2 cellular contexts compared by ENCODE assay signal in the genomic region with DNA sequence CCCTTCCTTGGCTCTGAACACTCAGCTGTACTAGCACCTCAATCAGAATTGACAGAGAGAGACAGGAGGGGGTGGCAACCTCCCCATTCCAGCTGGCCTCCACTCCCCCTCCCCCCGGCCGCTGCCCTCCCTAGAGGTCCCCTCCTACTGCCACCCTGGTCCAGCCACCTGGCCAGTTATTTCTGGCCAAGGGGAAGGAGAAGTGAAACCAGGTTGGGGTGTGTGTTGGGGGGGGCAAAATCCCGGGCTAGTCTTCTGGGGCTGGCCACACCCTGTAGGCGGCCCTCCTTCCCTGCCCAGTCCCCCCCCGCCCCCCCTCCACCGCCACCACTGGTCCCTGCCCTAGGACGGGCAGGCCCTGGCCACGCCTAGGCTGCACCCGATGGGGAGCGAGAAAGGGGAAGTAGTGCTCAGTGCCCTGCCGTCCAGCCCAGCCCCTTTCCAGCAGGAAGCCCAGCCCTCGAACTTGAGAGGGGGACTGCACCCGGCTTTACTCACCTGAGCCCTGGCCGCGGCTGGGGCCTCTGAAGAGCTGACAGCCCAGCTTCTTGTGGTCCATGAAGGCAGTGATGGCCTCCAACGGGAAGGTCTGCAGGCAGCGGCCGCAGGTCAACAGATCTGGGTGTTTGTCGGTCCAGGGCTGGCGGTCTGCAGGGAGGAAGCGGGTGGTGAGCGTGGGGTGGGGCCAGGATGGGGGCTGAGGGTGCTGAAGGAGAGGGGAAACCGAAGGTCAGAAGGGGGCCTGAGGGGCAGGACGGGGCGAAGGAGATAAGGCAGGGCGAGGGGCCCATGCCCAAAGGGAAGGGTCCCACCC.
TF ChIP-seq lines count a peak whose summit lies in the region.

No MANE protein-coding gene starts in this region.

TF ChIP-seq in IMR-90, 13 proteins besides CTCF, POLR2A, EP300 and RAD21:
- TF ChIP-seq BHLHE40 (IDR thresholded peaks at IDR 0.05; ENCODE audit: low read depth, low read length) (no peak), MXI1 (IDR thresholded peaks at IDR 0.05; ENCODE audit: borderline replicate concordance, low read depth, low read length) (no peak), MAZ (IDR thresholded peaks at IDR 0.05; ENCODE audit: borderline replicate concordance, low read depth, low read length) (no peak), FOS (IDR thresholded peaks at IDR 0.05; ENCODE audit: low read depth, low read length) (no peak), NFE2L2 (IDR thresholded peaks at IDR 0.05; ENCODE audit: low read depth, low read length) (no peak), CEBPB (IDR thresholded peaks at IDR 0.05; ENCODE audit: low read depth, low read length) (no peak), RFX5 (IDR thresholded peaks at IDR 0.05; ENCODE audit: low read depth, low read length) (no peak), CHD1 (IDR thresholded peaks at IDR 0.05; ENCODE audit: low read depth, low read length) (no peak), RCOR1 (IDR thresholded peaks at IDR 0.05; ENCODE audit: insufficient replicate concordance, low read length) (no peak), MAFK (IDR thresholded peaks at IDR 0.05; ENCODE audit: low read depth, low read length) (no peak), SMC3 (IDR thresholded peaks at IDR 0.05; ENCODE audit: low read depth, low read length) (no peak)
- TF ChIP-seq, protein P1, sequence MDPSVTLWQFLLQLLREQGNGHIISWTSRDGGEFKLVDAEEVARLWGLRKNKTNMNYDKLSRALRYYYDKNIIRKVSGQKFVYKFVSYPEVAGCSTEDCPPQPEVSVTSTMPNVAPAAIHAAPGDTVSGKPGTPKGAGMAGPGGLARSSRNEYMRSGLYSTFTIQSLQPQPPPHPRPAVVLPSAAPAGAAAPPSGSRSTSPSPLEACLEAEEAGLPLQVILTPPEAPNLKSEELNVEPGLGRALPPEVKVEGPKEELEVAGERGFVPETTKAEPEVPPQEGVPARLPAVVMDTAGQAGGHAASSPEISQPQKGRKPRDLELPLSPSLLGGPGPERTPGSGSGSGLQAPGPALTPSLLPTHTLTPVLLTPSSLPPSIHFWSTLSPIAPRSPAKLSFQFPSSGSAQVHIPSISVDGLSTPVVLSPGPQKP (IDR thresholded peaks at IDR 0.05; ENCODE audit: borderline replicate concordance, low read depth, low read length): no peak
- TF ChIP-seq, protein P2, sequence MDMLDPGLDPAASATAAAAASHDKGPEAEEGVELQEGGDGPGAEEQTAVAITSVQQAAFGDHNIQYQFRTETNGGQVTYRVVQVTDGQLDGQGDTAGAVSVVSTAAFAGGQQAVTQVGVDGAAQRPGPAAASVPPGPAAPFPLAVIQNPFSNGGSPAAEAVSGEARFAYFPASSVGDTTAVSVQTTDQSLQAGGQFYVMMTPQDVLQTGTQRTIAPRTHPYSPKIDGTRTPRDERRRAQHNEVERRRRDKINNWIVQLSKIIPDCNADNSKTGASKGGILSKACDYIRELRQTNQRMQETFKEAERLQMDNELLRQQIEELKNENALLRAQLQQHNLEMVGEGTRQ (IDR thresholded peaks at IDR 0.05; ENCODE audit: low read depth, low read length): no peak

TF ChIP-seq in HepG2, 621 proteins besides CTCF, POLR2A, EP300 and RAD21 (continues in another document):
- no peak for TF ChIP-seq EZH2 (conservative IDR thresholded peaks at IDR 0.05; ENCODE audit: low read depth, low read length)
- TF ChIP-seq HNF4A (CRISPR knock-in tag; IDR thresholded peaks at IDR 0.05): no peak
- TF ChIP-seq HDAC1 (CRISPR knock-in tag; IDR thresholded peaks at IDR 0.05): peak; percentile 1; the same call in 1 of the 2 replicates
- no peak for TF ChIP-seq TCF12 (IDR thresholded peaks at IDR 0.05)
- no peak for TF ChIP-seq TCF12 (CRISPR knock-in tag; IDR thresholded peaks at IDR 0.05)
- TF ChIP-seq ZFP41 (CRISPR knock-in tag; IDR thresholded peaks at IDR 0.05; ENCODE audit: borderline replicate concordance): peak; percentile 22; the same call in 1 of the 2 replicates
- TF ChIP-seq, protein P2 (IDR thresholded peaks at IDR 0.05; ENCODE audit: low read depth, low read length): no peak
- TF ChIP-seq, protein P2 (CRISPR knock-in tag; IDR thresholded peaks at IDR 0.05; ENCODE audit: borderline replicate concordance): no peak
- TF ChIP-seq ZNF564 (CRISPR knock-in tag; IDR thresholded peaks at IDR 0.05): no peak
- no peak for TF ChIP-seq HNF4G (IDR thresholded peaks at IDR 0.05; ENCODE audit: borderline replicate concordance, low read depth, low read length)
- peak; percentile 25; the same call in 1 of the 2 replicates for TF ChIP-seq HNF4G (CRISPR knock-in tag; IDR thresholded peaks at IDR 0.05; ENCODE audit: borderline replicate concordance, low read depth)
- TF ChIP-seq MYC (CRISPR knock-in tag; IDR thresholded peaks at IDR 0.05; ENCODE audit: borderline replicate concordance): 0 out of 2 replicates have a peak, but pooled peaks have one; percentile 17
- TF ChIP-seq PCBP1 (IDR thresholded peaks at IDR 0.05; ENCODE audit: borderline replicate concordance, low read depth, low read length): 0 out of 2 replicates have a peak, but pooled peaks have one; percentile 38
- TF ChIP-seq ZNF644 (CRISPR knock-in tag; IDR thresholded peaks at IDR 0.05; ENCODE audit: low read depth): no peak
- TF ChIP-seq, protein P3, sequence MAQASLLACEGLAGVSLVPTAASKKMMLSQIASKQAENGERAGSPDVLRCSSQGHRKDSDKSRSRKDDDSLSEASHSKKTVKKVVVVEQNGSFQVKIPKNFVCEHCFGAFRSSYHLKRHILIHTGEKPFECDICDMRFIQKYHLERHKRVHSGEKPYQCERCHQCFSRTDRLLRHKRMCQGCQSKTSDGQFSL (CRISPR knock-in tag; IDR thresholded peaks at IDR 0.05): peak; percentile 28; the same call in 1 of the 2 replicates
- TF ChIP-seq THAP11 (CRISPR knock-in tag; IDR thresholded peaks at IDR 0.05): no peak
- no peak for TF ChIP-seq ZNF652 (CRISPR knock-in tag; IDR thresholded peaks at IDR 0.05; ENCODE audit: borderline replicate concordance, low read depth)
- TF ChIP-seq RARA (CRISPR knock-in tag; IDR thresholded peaks at IDR 0.05): no peak
- no peak for TF ChIP-seq ZNF547 (CRISPR knock-in tag; IDR thresholded peaks at IDR 0.05)
- TF ChIP-seq ZSCAN25 (CRISPR knock-in tag; IDR thresholded peaks at IDR 0.05): peak; percentile 66; the same call in 1 of the 2 replicates
- peak; percentile 32; the same call in 1 of the 2 replicates for TF ChIP-seq KLF13 (CRISPR knock-in tag; IDR thresholded peaks at IDR 0.05)
- no peak for TF ChIP-seq ZNF329 (CRISPR knock-in tag; IDR thresholded peaks at IDR 0.05; ENCODE audit: low read depth)
- TF ChIP-seq, protein P4, sequence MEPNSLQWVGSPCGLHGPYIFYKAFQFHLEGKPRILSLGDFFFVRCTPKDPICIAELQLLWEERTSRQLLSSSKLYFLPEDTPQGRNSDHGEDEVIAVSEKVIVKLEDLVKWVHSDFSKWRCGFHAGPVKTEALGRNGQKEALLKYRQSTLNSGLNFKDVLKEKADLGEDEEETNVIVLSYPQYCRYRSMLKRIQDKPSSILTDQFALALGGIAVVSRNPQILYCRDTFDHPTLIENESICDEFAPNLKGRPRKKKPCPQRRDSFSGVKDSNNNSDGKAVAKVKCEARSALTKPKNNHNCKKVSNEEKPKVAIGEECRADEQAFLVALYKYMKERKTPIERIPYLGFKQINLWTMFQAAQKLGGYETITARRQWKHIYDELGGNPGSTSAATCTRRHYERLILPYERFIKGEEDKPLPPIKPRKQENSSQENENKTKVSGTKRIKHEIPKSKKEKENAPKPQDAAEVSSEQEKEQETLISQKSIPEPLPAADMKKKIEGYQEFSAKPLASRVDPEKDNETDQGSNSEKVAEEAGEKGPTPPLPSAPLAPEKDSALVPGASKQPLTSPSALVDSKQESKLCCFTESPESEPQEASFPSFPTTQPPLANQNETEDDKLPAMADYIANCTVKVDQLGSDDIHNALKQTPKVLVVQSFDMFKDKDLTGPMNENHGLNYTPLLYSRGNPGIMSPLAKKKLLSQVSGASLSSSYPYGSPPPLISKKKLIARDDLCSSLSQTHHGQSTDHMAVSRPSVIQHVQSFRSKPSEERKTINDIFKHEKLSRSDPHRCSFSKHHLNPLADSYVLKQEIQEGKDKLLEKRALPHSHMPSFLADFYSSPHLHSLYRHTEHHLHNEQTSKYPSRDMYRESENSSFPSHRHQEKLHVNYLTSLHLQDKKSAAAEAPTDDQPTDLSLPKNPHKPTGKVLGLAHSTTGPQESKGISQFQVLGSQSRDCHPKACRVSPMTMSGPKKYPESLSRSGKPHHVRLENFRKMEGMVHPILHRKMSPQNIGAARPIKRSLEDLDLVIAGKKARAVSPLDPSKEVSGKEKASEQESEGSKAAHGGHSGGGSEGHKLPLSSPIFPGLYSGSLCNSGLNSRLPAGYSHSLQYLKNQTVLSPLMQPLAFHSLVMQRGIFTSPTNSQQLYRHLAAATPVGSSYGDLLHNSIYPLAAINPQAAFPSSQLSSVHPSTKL (CRISPR knock-in tag; IDR thresholded peaks at IDR 0.05): 0 out of 2 replicates have a peak, but pooled peaks have one; percentile 13
- no peak for TF ChIP-seq U2AF2 (IDR thresholded peaks at IDR 0.05; ENCODE audit: low read depth, low read length)
- TF ChIP-seq GABPA (IDR thresholded peaks at IDR 0.05; ENCODE audit: low read depth, low read length): no peak
- no peak for TF ChIP-seq GABPA (CRISPR knock-in tag; IDR thresholded peaks at IDR 0.05; ENCODE audit: low read depth)
- peak; percentile 19 for TF ChIP-seq AGO2 (optimal IDR thresholded peaks at IDR 0.05; ENCODE audit: low read depth, low read length)
- TF ChIP-seq, protein P5, sequence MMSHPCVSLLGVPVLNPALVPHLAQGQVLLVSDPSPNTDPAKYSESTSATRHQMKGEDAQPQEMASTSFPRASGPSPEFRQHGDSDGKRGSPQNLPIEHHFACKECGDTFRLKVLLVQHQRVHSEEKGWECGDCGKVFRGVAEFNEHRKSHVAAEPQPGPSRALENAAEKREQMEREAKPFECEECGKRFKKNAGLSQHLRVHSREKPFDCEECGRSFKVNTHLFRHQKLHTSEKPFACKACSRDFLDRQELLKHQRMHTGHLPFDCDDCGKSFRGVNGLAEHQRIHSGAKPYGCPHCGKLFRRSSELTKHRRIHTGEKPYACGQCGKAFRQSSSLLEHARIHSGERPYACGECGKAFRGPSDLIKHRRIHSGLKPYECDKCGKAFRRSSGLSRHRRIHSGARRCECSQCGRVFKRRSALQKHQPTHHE (CRISPR knock-in tag; IDR thresholded peaks at IDR 0.05; ENCODE audit: borderline replicate concordance): 0 out of 2 replicates have a peak, but pooled peaks have one; percentile 43
- TF ChIP-seq SAP130 (CRISPR knock-in tag; IDR thresholded peaks at IDR 0.05; ENCODE audit: low read depth): peak; percentile 59
- TF ChIP-seq, protein P6, sequence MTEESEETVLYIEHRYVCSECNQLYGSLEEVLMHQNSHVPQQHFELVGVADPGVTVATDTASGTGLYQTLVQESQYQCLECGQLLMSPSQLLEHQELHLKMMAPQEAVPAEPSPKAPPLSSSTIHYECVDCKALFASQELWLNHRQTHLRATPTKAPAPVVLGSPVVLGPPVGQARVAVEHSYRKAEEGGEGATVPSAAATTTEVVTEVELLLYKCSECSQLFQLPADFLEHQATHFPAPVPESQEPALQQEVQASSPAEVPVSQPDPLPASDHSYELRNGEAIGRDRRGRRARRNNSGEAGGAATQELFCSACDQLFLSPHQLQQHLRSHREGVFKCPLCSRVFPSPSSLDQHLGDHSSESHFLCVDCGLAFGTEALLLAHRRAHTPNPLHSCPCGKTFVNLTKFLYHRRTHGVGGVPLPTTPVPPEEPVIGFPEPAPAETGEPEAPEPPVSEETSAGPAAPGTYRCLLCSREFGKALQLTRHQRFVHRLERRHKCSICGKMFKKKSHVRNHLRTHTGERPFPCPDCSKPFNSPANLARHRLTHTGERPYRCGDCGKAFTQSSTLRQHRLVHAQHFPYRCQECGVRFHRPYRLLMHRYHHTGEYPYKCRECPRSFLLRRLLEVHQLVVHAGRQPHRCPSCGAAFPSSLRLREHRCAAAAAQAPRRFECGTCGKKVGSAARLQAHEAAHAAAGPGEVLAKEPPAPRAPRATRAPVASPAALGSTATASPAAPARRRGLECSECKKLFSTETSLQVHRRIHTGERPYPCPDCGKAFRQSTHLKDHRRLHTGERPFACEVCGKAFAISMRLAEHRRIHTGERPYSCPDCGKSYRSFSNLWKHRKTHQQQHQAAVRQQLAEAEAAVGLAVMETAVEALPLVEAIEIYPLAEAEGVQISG (CRISPR knock-in tag; IDR thresholded peaks at IDR 0.05): no peak
- TF ChIP-seq ELF4 (CRISPR knock-in tag; IDR thresholded peaks at IDR 0.05; ENCODE audit: borderline replicate concordance): no peak
- peak; percentile 12 for TF ChIP-seq ASH2L (IDR thresholded peaks at IDR 0.05; ENCODE audit: insufficient read length, low read depth, low read length)
- TF ChIP-seq SALL1 (CRISPR knock-in tag; IDR thresholded peaks at IDR 0.05): peak; percentile 7; the same call in 1 of the 2 replicates
- TF ChIP-seq SRSF1 (optimal IDR thresholded peaks at IDR 0.05; ENCODE audit: low read depth, low read length): no peak
- TF ChIP-seq TGIF2 (CRISPR knock-in tag; IDR thresholded peaks at IDR 0.05): no peak
- TF ChIP-seq NFE2 (CRISPR knock-in tag; IDR thresholded peaks at IDR 0.05): no peak
- TF ChIP-seq TFAP4 (IDR thresholded peaks at IDR 0.05; ENCODE audit: borderline replicate concordance, low read depth): peak; percentile 17; the same call in 1 of the 2 replicates
